Comparison of ENCODE assay signal across 20 cellular contexts in the genomic region with DNA sequence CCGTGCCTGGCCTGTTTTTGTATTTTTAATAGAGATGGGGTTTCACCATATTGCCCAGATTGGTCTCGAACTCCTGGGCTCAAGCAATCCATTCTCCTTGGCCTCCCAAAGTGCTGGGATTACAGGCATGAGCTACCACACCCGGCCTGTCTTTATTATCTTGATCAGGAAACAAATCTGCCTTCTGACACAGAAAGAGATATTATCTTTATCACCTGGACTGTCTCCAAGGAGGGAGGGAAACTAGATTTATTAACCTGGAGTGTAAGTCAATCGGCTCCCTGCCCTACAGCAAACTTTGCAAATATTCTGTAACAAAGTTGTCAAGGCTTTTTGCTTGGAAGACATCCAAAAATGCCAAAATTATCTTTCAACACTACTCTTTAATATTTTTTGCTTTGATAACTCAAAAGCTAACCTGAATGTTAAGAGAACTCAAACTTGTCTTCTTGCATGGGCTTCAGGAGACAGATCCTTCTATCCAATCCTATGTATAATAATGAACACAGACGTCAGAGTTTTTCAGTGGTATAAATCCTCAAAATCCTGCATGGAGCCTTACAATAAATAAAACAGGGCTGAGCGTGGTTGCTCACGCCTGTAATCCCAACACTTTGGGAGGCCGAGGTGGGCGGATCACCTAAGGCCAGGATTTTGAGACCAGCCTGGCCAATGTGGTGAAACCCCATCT.
"Had no signal": no experiment of that assay in that cellular context is flagged by ENCODE, and none has a peak within 500 bp of the region (broad histone marks: within the 10 kb centered on the region; RNA-seq: fewer than 3 reads in every experiment).

No MANE protein-coding gene starts in this region.

- ATAC-seq: activated CD8-positive, alpha-beta T cell treated with anti-CD3 and anti-CD28 coated beads, Interleukin-2, amount 10 ng/mL, durations not matched to agents 7 days and 5 days; lower lobe of right lung had no signal

- DNase-seq: activated CD4-positive, alpha-beta T cell treated with anti-CD3 and anti-CD28 coated beads, Interleukin-2, amount 10 ng/mL, durations not matched to agents 7 days and 5 days; activated CD8-positive, alpha-beta T cell treated with anti-CD3 and anti-CD28 coated beads, Interleukin-2, amount 10 ng/mL, durations not matched to agents 7 days and 5 days; activated naive CD4-positive, alpha-beta T cell treated with Interleukin-2 at 50 U/mL for 16 hours; activated naive CD8-positive, alpha-beta T cell treated with anti-CD3 and anti-CD28 coated beads, Interleukin-2, amount 10 ng/mL, durations not matched to agents 7 days and 5 days; activated T-cell treated with anti-CD3 and anti-CD28 coated beads, Interleukin-2, amount 50 U/mL, for 24 hours; anterior cingulate cortex; brain microvascular endothelial cell; central memory CD4-positive, alpha-beta T cell; endodermal cell; foreskin fibroblast; lower lobe of right lung; occipital lobe; stimulated activated CD4-positive, alpha-beta T cell treated with anti-CD3 and anti-CD28 coated beads, Interleukin-12 subunit alpha, Interleukin-12 subunit beta, amount 100 ng/mL, for 4 hours; stimulated activated CD4-positive, alpha-beta T cell treated with anti-CD3 and anti-CD28 coated beads, Interleukin-1b, Interleukin-23, amount 100 ng/mL, for 48 hours; stimulated activated CD8-positive, alpha-beta memory T cell treated with anti-CD3 and anti-CD28 coated beads, Interleukin-4, amount 100 ng/mL, for 48 hours; stimulated activated naive CD4-positive, alpha-beta T cell; T1000; thyroid gland had no signal

- H3K4me3 ChIP-seq: lower lobe of right lung, thyroid gland had no signal

- H3K27ac Mint-ChIP-seq: activated CD4-positive, alpha-beta T cell treated with anti-CD3 and anti-CD28 coated beads, Interleukin-2, amount 10 ng/mL, durations not matched to agents 7 days and 5 days; activated CD8-positive, alpha-beta T cell treated with anti-CD3 and anti-CD28 coated beads, Interleukin-2, amount 10 ng/mL, durations not matched to agents 7 days and 5 days; activated naive CD8-positive, alpha-beta T cell treated with anti-CD3 and anti-CD28 coated beads, Interleukin-2, amount 10 ng/mL, durations not matched to agents 7 days and 5 days; activated T-cell treated with anti-CD3 and anti-CD28 coated beads, Interleukin-2, amount 50 U/mL, for 24 hours; activated T-helper 2 cell treated with anti-CD3 and anti-CD28 coated beads, Interferon-gamma antibody, Interleukin-2, Interleukin-4, amounts not matched to agents 10 μg/mL and 5 μg/mL and 100 μg/mL, durations not matched to agents 14 hours and 24 hours and 36 hours; endodermal cell had no signal

- H3K27me3 ChIP-seq: brain microvascular endothelial cell, thyroid gland had no signal

- H3K27ac ChIP-seq: brain microvascular endothelial cell, epithelial cell of prostate, lower lobe of right lung, thyroid gland had no signal

- H3K36me3 ChIP-seq: brain microvascular endothelial cell, lower lobe of right lung, thyroid gland had no signal

- H3K9me3 ChIP-seq: lower lobe of right lung, thyroid gland had no signal

- H3K36me3 Mint-ChIP-seq: activated naive CD8-positive, alpha-beta T cell treated with anti-CD3 and anti-CD28 coated beads, Interleukin-2, amount 10 ng/mL, durations not matched to agents 7 days and 5 days had no signal

- H3K9me3 Mint-ChIP-seq: activated CD4-positive, alpha-beta T cell treated with anti-CD3 and anti-CD28 coated beads, Interleukin-2, amount 10 ng/mL, durations not matched to agents 7 days and 5 days; activated naive CD8-positive, alpha-beta T cell treated with anti-CD3 and anti-CD28 coated beads, Interleukin-2, amount 10 ng/mL, durations not matched to agents 7 days and 5 days; activated T-cell treated with anti-CD3 and anti-CD28 coated beads, Interleukin-2, amount 50 U/mL, for 24 hours; activated T-helper 2 cell treated with anti-CD3 and anti-CD28 coated beads, Interferon-gamma antibody, Interleukin-2, Interleukin-4, amounts not matched to agents 10 μg/mL and 5 μg/mL and 100 μg/mL, durations not matched to agents 14 hours and 24 hours and 36 hours; endodermal cell had no signal

- H3K4me1 Mint-ChIP-seq: activated CD4-positive, alpha-beta T cell treated with anti-CD3 and anti-CD28 coated beads, Interleukin-2, amount 10 ng/mL, durations not matched to agents 7 days and 5 days; activated naive CD8-positive, alpha-beta T cell treated with anti-CD3 and anti-CD28 coated beads, Interleukin-2, amount 10 ng/mL, durations not matched to agents 7 days and 5 days; endodermal cell had no signal

- H3K4me1 ChIP-seq: lower lobe of right lung had no signal

- H3K4me3 Mint-ChIP-seq: activated CD4-positive, alpha-beta T cell treated with anti-CD3 and anti-CD28 coated beads, Interleukin-2, amount 10 ng/mL, durations not matched to agents 7 days and 5 days; activated CD8-positive, alpha-beta T cell treated with anti-CD3 and anti-CD28 coated beads, Interleukin-2, amount 10 ng/mL, durations not matched to agents 7 days and 5 days; activated naive CD8-positive, alpha-beta T cell treated with anti-CD3 and anti-CD28 coated beads, Interleukin-2, amount 10 ng/mL, durations not matched to agents 7 days and 5 days; activated T-cell treated with anti-CD3 and anti-CD28 coated beads, Interleukin-2, amount 50 U/mL, for 24 hours; endodermal cell had no signal
